In the genomic region with DNA sequence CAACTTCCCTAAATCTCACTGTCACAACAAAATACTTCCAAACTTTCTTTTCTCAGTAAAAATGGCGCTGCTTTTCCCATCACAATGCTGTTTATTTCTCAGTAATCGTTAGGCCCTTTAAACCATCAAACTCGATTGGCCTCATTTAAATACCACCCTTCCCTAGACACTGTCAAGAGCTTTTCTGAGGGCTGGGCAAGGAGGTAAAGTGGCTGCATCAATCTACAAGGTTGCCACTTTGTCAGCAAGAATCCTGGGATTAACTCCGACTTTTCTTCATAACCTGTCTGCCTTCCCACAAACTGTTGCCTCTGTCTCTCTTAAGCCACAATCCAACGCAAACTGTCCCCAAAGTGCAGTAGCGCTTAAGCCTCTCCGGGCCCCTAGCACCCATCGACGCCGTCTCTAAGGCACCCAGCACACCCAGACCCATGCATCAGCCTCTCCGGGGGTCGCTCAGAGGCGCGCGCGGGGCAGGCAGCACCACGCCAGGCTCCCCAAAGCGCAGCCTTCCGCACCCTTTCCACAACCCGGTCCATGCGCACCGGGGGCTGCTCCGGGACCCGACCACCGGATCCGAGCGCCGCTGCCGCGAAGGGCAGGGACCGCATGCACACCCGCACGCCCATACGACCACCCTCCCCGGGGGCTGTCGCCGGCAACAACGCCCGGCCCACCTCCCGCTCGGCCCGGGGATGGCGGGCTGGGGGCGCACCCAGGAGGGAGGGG, we compare ENCODE assay signal across 8 cellular contexts. TPM values are rescaled to one million over a fixed set of nuclear protein-coding genes. Genes with fewer than 3 reads are reported as not detected.
A peak's percentile ranks its signal among the peaks of the same experiment; 100 is the strongest.
DNase-seq lines count a peak whose midpoint lies in the region; ATAC-seq and TF ChIP-seq lines count a peak whose summit lies in the region.

No MANE protein-coding gene starts in this region.

- H3K9me3 ChIP-seq in muscle layer of duodenum (ENCODE audit: control insufficient read depth in 1 of 2, low read length in 2 of 2) (no peaks in the 10 kb centered on the region), upper lobe of right lung (no peaks in the 10 kb centered on the region)

- TF ChIP-seq CTCF in GM12865 (IDR thresholded peaks at IDR 0.05; ENCODE audit: insufficient read depth, low read depth, low read length, missing control alignments) (no peak), activated B cell treated with CpG ODN at 0.5 μM for 24 hours (IDR thresholded peaks at IDR 0.05) (no peak), epithelial cell of esophagus (IDR thresholded peaks at IDR 0.05; ENCODE audit: insufficient read depth, low read depth, low read length, missing control alignments) (no peak), upper lobe of right lung (IDR thresholded peaks at IDR 0.05) (no peak)

- no peaks in the 10 kb centered on the region for H3K27me3 ChIP-seq in muscle layer of duodenum (ENCODE audit: low read depth, low read length)
- H3K27me3 ChIP-seq in upper lobe of right lung = no peaks in the 10 kb centered on the region

- intact Hi-C loops in activated B cell treated with CpG ODN at 0.5 μM for 24 hours (cut with micrococcal nuclease) (loop anchor here (2.0 to 5.0 kb wide), 3 partner anchors 18 to 420 kb away; a partner anchor contains a TSS), upper lobe of right lung (cut with DNase I) (no loop called here)

- peaks cover 4% of the 10 kb centered on the region for H3K27me3 Mint-ChIP-seq in activated B cell treated with CpG ODN at 0.5 μM for 24 hours

- no peaks in the 10 kb centered on the region for H3K9me3 Mint-ChIP-seq in activated B cell treated with CpG ODN at 0.5 μM for 24 hours

- DNase-seq in GM12865 (ENCODE audit: low read depth) (no peak), HT1080 (ENCODE audit: low read depth) (peak; percentile 20), activated B cell treated with CpG ODN at 0.5 μM for 24 hours (peak; percentile 22), epithelial cell of esophagus (ENCODE audit: low read depth) (peak; percentile 36), upper lobe of right lung (peak; percentile 66), HT-29 (ENCODE audit: low spot score) (no peak)

- POLR2A ChIA-PET in activated B cell treated with CpG ODN at 0.5 μM for 24 hours (lab: Charles Lee) = no interaction called here

- H3K4me1 Mint-ChIP-seq in activated B cell treated with CpG ODN at 0.5 μM for 24 hours = peaks cover 11% of the 10 kb centered on the region

- no peaks in the 10 kb centered on the region for H3K36me3 Mint-ChIP-seq in activated B cell treated with CpG ODN at 0.5 μM for 24 hours (ENCODE audit: low read depth)

- H3K4me3 ChIP-seq in GM12865 (ENCODE audit: low read depth, low read length) = peak overlapping the region; percentile 48
- peak overlapping the region; percentile 58 for H3K4me3 ChIP-seq in epithelial cell of esophagus (ENCODE audit: low read length)
- H3K4me3 ChIP-seq in muscle layer of duodenum (ENCODE audit: low read depth in 1 of 2, low read length in 2 of 2) = peak overlapping the region; percentile 60 to 88
- peak overlapping the region; percentile 74 for H3K4me3 ChIP-seq in upper lobe of right lung

- CTCF ChIA-PET in activated B cell treated with CpG ODN at 0.5 μM for 24 hours (lab: Charles Lee) = no interaction called here

- H3K27ac ChIP-seq in muscle layer of duodenum (ENCODE audit: low read length) (no peak overlapping the region), upper lobe of right lung (peak overlapping the region; percentile 47)

- H3K4me3 Mint-ChIP-seq in activated B cell treated with CpG ODN at 0.5 μM for 24 hours = peak overlapping the region; percentile 82

- ATAC-seq in activated B cell treated with CpG ODN at 0.5 μM for 24 hours (ENCODE audit: low read depth) (no peak), upper lobe of right lung (peak; percentile 1), GM18873 (IDR thresholded peaks at IDR 0.05; ENCODE audit: low FRiP score, unreplicated experiment) (no peak)

- H3K36me3 ChIP-seq in muscle layer of duodenum (ENCODE audit: control insufficient read depth in 1 of 2, insufficient read depth in 2 of 2, low read length in 2 of 2) (no peaks in the 10 kb centered on the region), upper lobe of right lung (no peaks in the 10 kb centered on the region)

- H3K4me1 ChIP-seq in muscle layer of duodenum (ENCODE audit: control insufficient read depth in 1 of 2, insufficient read depth in 2 of 2, low read length in 2 of 2) (peaks cover 0 to 9% of the 10 kb centered on the region in 2 donors), upper lobe of right lung (peaks cover 7% of the 10 kb centered on the region)

- peak overlapping the region; percentile 37 for H3K27ac Mint-ChIP-seq in activated B cell treated with CpG ODN at 0.5 μM for 24 hours

RNA-seq across cellular contexts. Expression of a gene that starts 0.7 kb away (rescaled TPM):
- total RNA-seq in HT1080 (2014; rRNA removed; shearing (Covaris generic)) = 26.4 and 35.4 TPM in 2 replicates
- 30.0 and 31.8 TPM in 2 replicates for polyA plus RNA-seq in HT1080 (2015; cell fraction: cytosol; rRNA removed)
- polyA plus RNA-seq in HT1080 (2015; cell fraction: nucleus; rRNA removed) = 79.1 and 88.1 TPM in 2 replicates
- total RNA-seq in activated B cell treated with CpG ODN at 0.5 μM for 24 hours = 0.69 and 1.7 TPM in 2 replicates
- 31.4 TPM for total RNA-seq in upper lobe of right lung
- 1.2 and 2.0 TPM in 2 replicates for total RNA-seq in HT-29 (2014; rRNA removed; shearing (Covaris generic))

Comparison
In these comparisons a context has a peak if more than half of its experiments do, and no peak if none do; other contexts are left out.
1. DNase-seq: peak in HT1080 (single experiment), activated B cell treated with CpG ODN at 0.5 μM for 24 hours (single experiment), epithelial cell of esophagus (single experiment) and upper lobe of right lung (single experiment); none in GM12865 (single experiment) and HT-29 (single experiment).
2. Peak in every context shown above with its lines, with median percentiles within 50 percentile points of each other: H3K4me3 ChIP-seq.